ENCODE assay signal across 1 cellular context in the genomic region with DNA sequence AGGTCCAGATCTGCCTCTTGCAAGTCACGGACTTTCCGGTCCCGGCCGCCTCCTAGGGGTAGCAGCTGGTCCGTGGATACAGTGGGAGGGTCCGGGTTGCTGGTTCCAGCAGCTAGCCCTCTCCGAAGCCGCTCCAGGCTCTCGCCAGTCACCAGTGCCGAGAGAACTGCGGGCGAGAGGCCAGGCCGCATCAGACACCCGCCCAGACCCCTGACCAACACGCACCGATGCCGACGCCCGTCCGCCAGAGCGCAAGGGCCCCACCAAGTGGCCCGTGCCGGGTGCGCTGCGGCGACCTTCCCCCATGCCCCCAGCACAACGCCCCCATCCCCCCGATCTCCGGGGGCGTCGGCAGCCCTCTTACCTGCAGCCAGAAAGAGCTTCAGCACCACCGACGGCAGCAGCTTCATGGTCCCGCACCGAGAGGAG.
TF ChIP-seq lines count a peak whose summit lies in the region.

No MANE protein-coding gene starts in this region.

TF ChIP-seq in GM12878, 131 proteins besides CTCF, POLR2A, EP300 and RAD21:
- TF ChIP-seq PAX8 (IDR thresholded peaks at IDR 0.05) (no peak), CREB1 (IDR thresholded peaks at IDR 0.05; ENCODE audit: low read depth) (no peak), BCL11A (IDR thresholded peaks at IDR 0.05; ENCODE audit: low read depth, low read length) (no peak), MYC (IDR thresholded peaks at IDR 0.05; ENCODE audit: insufficient read depth, insufficient read length, insufficient replicate concordance, low read length, severe bottlenecking) (no peak), KAT2A (conservative IDR thresholded peaks at IDR 0.05; ENCODE audit: control insufficient read depth, low read depth, low read length) (no peak), STAT1 (conservative IDR thresholded peaks at IDR 0.05) (no peak), RUNX3 (IDR thresholded peaks at IDR 0.05; ENCODE audit: low read length) (no peak), POLR2AphosphoS2 (IDR thresholded peaks at IDR 0.05; ENCODE audit: low read depth, low read length) (no peak), RB1 (IDR thresholded peaks at IDR 0.05; ENCODE audit: borderline replicate concordance) (no peak), CHD4 (IDR thresholded peaks at IDR 0.05) (no peak), WRNIP1 (IDR thresholded peaks at IDR 0.05; ENCODE audit: borderline replicate concordance, low read depth, low read length) (no peak), SPI1 (IDR thresholded peaks at IDR 0.05; ENCODE audit: borderline replicate concordance, insufficient read depth, low read depth, low read length) (no peak)
- TF ChIP-seq, protein P1, sequence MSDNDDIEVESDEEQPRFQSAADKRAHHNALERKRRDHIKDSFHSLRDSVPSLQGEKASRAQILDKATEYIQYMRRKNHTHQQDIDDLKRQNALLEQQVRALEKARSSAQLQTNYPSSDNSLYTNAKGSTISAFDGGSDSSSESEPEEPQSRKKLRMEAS (IDR thresholded peaks at IDR 0.05; ENCODE audit: low read depth, low read length): no peak
- TF ChIP-seq, protein P2, sequence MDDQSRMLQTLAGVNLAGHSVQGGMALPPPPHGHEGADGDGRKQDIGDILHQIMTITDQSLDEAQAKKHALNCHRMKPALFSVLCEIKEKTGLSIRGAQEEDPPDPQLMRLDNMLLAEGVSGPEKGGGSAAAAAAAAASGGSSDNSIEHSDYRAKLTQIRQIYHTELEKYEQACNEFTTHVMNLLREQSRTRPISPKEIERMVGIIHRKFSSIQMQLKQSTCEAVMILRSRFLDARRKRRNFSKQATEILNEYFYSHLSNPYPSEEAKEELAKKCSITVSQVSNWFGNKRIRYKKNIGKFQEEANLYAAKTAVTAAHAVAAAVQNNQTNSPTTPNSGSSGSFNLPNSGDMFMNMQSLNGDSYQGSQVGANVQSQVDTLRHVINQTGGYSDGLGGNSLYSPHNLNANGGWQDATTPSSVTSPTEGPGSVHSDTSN (IDR thresholded peaks at IDR 0.05; ENCODE audit: insufficient replicate concordance, low read depth, low read length): no peak
